Comparison of ENCODE assay signal across 24 cellular contexts in genomic region chr4:172983014-172983413, GRCh38.
DNase-seq lines count a peak whose midpoint lies in the region; ATAC-seq and TF ChIP-seq lines count a peak whose summit lies in the region.
"Had no signal": no experiment of that assay in that cellular context is flagged by ENCODE, and none has a peak within 500 bp of the region (broad histone marks: within the 10 kb centered on the region; RNA-seq: fewer than 3 reads in every experiment).

No MANE protein-coding gene starts in this region.

- no peak overlapping the region for H3K27ac Mint-ChIP-seq in immature natural killer cell
- H3K27ac Mint-ChIP-seq: activated CD8-positive, alpha-beta T cell treated with anti-CD3 and anti-CD28 coated beads, Interleukin-2, amount 10 ng/mL, durations not matched to agents 7 days and 5 days; activated naive CD8-positive, alpha-beta T cell treated with anti-CD3 and anti-CD28 coated beads, Interleukin-2, amount 50 U/mL, for 24 hours; CD4-positive, alpha-beta T cell; endodermal cell; HFFc6; nephron; stimulated activated naive CD8-positive, alpha-beta T cell treated with anti-CD3 and anti-CD28 coated beads, Interleukin-15, Interleukin-2, amounts not matched to agents 100 ng/mL and 50 ng/mL, for 24 hours; T-helper 1 cell treated with Interleukin-12 subunit alpha and Interleukin-12 subunit beta and Interleukin-4 antibody, amounts not matched to agents 30 μg/mL and 1 μg/mL, for 36 hours had no signal

- H3K9me3 ChIP-seq in HCT116 (ENCODE audit: control insufficient read depth in 1 of 2, insufficient read depth in 1 of 2, low read depth in 1 of 2, low read length in 2 of 2) (no peaks in the 10 kb centered on the region), ascending aorta (peaks cover 0 to 6% of the 10 kb centered on the region in 2 donors)
- H3K9me3 ChIP-seq: ovary, thyroid gland had no signal

- intact Hi-C loops in HCT116 (cut with micrococcal nuclease) = no loop called here
- intact Hi-C loops in ascending aorta (cut with DNase I) = loop anchor here (2.0 kb wide), 1 partner anchor 16 kb away; no protein-coding TSS in a partner anchor
- intact Hi-C loops in sciatic nerve (cut with DNase I) = no loop called here

- TF ChIP-seq CTCF in HCT116 (IDR thresholded peaks at IDR 0.05 in 2 of 3, conservative IDR thresholded peaks at IDR 0.05 in 1 of 3; ENCODE audit: borderline replicate concordance in 1 of 3, insufficient read depth in 1 of 3, low read depth in 2 of 3, low read length in 2 of 3) (no peak), ascending aorta (IDR thresholded peaks at IDR 0.05) (no peak)

- no peak overlapping the region for H3K4me2 ChIP-seq in HCT116 (ENCODE audit: low read length)

- BruUV-seq in HCT116 (replicated peaks; lab: Mats Ljungman, UMichigan) = no TSS peak

- TF ChIP-seq RAD21 in HCT116 (IDR thresholded peaks at IDR 0.05; ENCODE audit: low read depth) = no peak

- no peak overlapping the region for H3K4me3 Mint-ChIP-seq in immature natural killer cell
- H3K4me3 Mint-ChIP-seq: activated CD8-positive, alpha-beta T cell treated with anti-CD3 and anti-CD28 coated beads, Interleukin-2, amount 10 ng/mL, durations not matched to agents 7 days and 5 days; activated naive CD8-positive, alpha-beta T cell treated with anti-CD3 and anti-CD28 coated beads, Interleukin-2, amount 50 U/mL, for 24 hours; CD4-positive, alpha-beta T cell; endodermal cell; HFFc6; nephron; stimulated activated naive CD8-positive, alpha-beta T cell treated with anti-CD3 and anti-CD28 coated beads, Interleukin-15, Interleukin-2, amounts not matched to agents 100 ng/mL and 50 ng/mL, for 24 hours; T-helper 1 cell treated with Interleukin-12 subunit alpha and Interleukin-12 subunit beta and Interleukin-4 antibody, amounts not matched to agents 30 μg/mL and 1 μg/mL, for 36 hours had no signal

- H3K9me2 ChIP-seq in HCT116 (ENCODE audit: insufficient read depth) = no peaks in the 10 kb centered on the region

- no peaks in the 10 kb centered on the region for H3K36me3 Mint-ChIP-seq in immature natural killer cell

- H3K4me1 ChIP-seq in HCT116 (ENCODE audit: control insufficient read depth in 1 of 2, insufficient read depth in 2 of 2, low read length in 2 of 2) = peaks cover 10 to 27% of the 10 kb centered on the region in 2 experiments
- peaks cover 0 to 6% of the 10 kb centered on the region in 2 donors for H3K4me1 ChIP-seq in ascending aorta

- no peaks in the 10 kb centered on the region for H3K79me2 ChIP-seq in HCT116 (ENCODE audit: insufficient read depth, low read length)

- ATAC-seq in HCT116 (no peak), sciatic nerve (peak; percentile 61), GM21786 (IDR thresholded peaks at IDR 0.05; ENCODE audit: unreplicated experiment) (no peak), GM18519 (IDR thresholded peaks at IDR 0.05; ENCODE audit: low FRiP score, unreplicated experiment) (no peak)
- ATAC-seq: activated CD8-positive, alpha-beta T cell treated with anti-CD3 and anti-CD28 coated beads, Interleukin-2, amount 10 ng/mL, durations not matched to agents 7 days and 5 days; activated naive CD8-positive, alpha-beta T cell treated with anti-CD3 and anti-CD28 coated beads, Interleukin-2, amount 50 U/mL, for 24 hours had no signal

- no peaks in the 10 kb centered on the region for H3K27me3 ChIP-seq in HCT116 (ENCODE audit: insufficient read depth, low read length)
- no peaks in the 10 kb centered on the region for H3K27me3 ChIP-seq in ascending aorta
- H3K27me3 ChIP-seq: ovary, SJSA1, thyroid gland had no signal

- H3K4me1 Mint-ChIP-seq in immature natural killer cell = no peaks in the 10 kb centered on the region
- H3K4me1 Mint-ChIP-seq: activated naive CD8-positive, alpha-beta T cell treated with anti-CD3 and anti-CD28 coated beads, Interleukin-2, amount 50 U/mL, for 24 hours; nephron had no signal

- H3K27ac ChIP-seq in HCT116 (ENCODE audit: low read depth, low read length) (peak overlapping the region; percentile 30; the same call in 1 of the 2 replicates), ascending aorta (peak overlapping the region; percentile 72 to 85)
- H3K27ac ChIP-seq: ovary, SJSA1 had no signal

- H3K27me3 Mint-ChIP-seq in immature natural killer cell (ENCODE audit: low read depth in 3 of 3) = peaks cover 0 to 3% (median 2%) of the 10 kb centered on the region in 3 donors

- H3K4me3 ChIP-seq in HCT116 (replicated peaks in 1 of 2; ENCODE audit: low read depth in 1 of 2, low read length in 2 of 2) (no peak overlapping the region), ascending aorta (no peak overlapping the region)
- H3K4me3 ChIP-seq: ovary, SJSA1, thyroid gland had no signal

- RAD21 ChIA-PET in HCT116 (lab: Charles Lee; ENCODE audit: low non-redundant PET in 1 of 2, low total read pairs in 2 of 2, uncharacterized antibody in 2 of 2, unreplicated experiment in 2 of 2) = no interaction called here

- H3K9ac ChIP-seq in HCT116 (ENCODE audit: low read length) = no peak overlapping the region

- CTCF ChIA-PET in HCT116 (lab: Charles Lee) = no interaction called here

- POLR2A ChIA-PET in HCT116 (lab: Charles Lee) = no interaction called here

- peaks cover 0 to 2% (median 0%) of the 10 kb centered on the region in 6 donors for H3K9me3 Mint-ChIP-seq in immature natural killer cell
- H3K9me3 Mint-ChIP-seq: T-helper 1 cell treated with Interleukin-12 subunit alpha and Interleukin-12 subunit beta and Interleukin-4 antibody, amounts not matched to agents 30 μg/mL and 1 μg/mL, for 36 hours had no signal

- TF ChIP-seq POLR2A in HCT116 (IDR thresholded peaks at IDR 0.05; ENCODE audit: borderline replicate concordance, extremely low read depth, insufficient read depth, insufficient read length) = no peak

- no peaks in the 10 kb centered on the region for H4K20me1 ChIP-seq in HCT116 (ENCODE audit: insufficient read depth)

- H3K36me3 ChIP-seq in HCT116 (ENCODE audit: control insufficient read depth in 1 of 2, insufficient read depth in 2 of 2, low read length in 2 of 2) = no peaks in the 10 kb centered on the region
- no peaks in the 10 kb centered on the region for H3K36me3 ChIP-seq in ascending aorta
- H3K36me3 ChIP-seq: ovary, SJSA1, thyroid gland had no signal

- DNase-seq in HCT116 (ENCODE audit: low read depth, low spot score) (no peak), ascending aorta (ENCODE audit: low spot score in 2 of 2) (no peak), fibroblast of gingiva (ENCODE audit: low read depth) (peak; percentile 82), sciatic nerve (ENCODE audit: low spot score) (no peak), immature natural killer cell (no peak)
- no peak for DNase-seq in activated CD4-positive, CD25-positive, alpha-beta regulatory T cell treated with anti-CD3 and anti-CD28 coated beads, Interleukin-2, amount 50 U/mL, for 72 hours
- DNase-seq: activated CD8-positive, alpha-beta T cell treated with anti-CD3 and anti-CD28 coated beads, Interleukin-2, amount 10 ng/mL, durations not matched to agents 7 days and 5 days; activated effector memory CD4-positive, alpha-beta T cell treated with anti-CD3 and anti-CD28 coated beads, Interleukin-2, amount 50 U/mL, for 16 hours; activated naive CD8-positive, alpha-beta T cell treated with anti-CD3 and anti-CD28 coated beads, Interleukin-2, amount 50 U/mL, for 24 hours; activated T-cell treated with anti-CD3 and anti-CD28 coated beads for 4 hours; CD4-positive, alpha-beta T cell; endodermal cell; HFFc6; hippocampal formation; KBM-7; NCI-H510A; ovary; thyroid gland had no signal

- no peak overlapping the region for H2AFZ ChIP-seq in HCT116 (ENCODE audit: low read depth, low read length, poor library complexity, severe bottlenecking)

TF ChIP-seq in HCT116, 20 proteins besides CTCF, POLR2A, EP300 and RAD21:
- no peak for TF ChIP-seq REST (IDR thresholded peaks at IDR 0.05; ENCODE audit: low read depth)
